In genomic region chr1:244970661-244971523, GRCh38 we compare ENCODE assay signal across 8 cellular contexts.
DNase-seq lines count a peak whose midpoint lies in the region; ATAC-seq and TF ChIP-seq lines count a peak whose summit lies in the region.

No MANE protein-coding gene starts in this region.

- peaks cover 1% of the 10 kb centered on the region for H3K36me3 Mint-ChIP-seq in T-helper 2 cell treated with Interferon-gamma antibody and Interleukin-4, amounts not matched to agents 5 μg/mL and 100 μg/mL, for 36 hours (ENCODE audit: low read depth)

- H3K36me3 ChIP-seq in ascending aorta, result no peaks in the 10 kb centered on the region

- DNase-seq in NCI-H187 treated with DMSO at 0.1 percent for 48 hours (lab: John Stamatoyannopoulos, UW) (peak; percentile 37), ascending aorta (ENCODE audit: low spot score in 2 of 2) (peak; percentile 69 to 95), hepatic stellate cell (ENCODE audit: low spot score) (peak; percentile 76), renal cortical epithelial cell (ENCODE audit: low read depth) (peak; percentile 81), 8988T (no peak)
- peak; percentile 89 for DNase-seq in T-helper 2 cell treated with Interferon-gamma antibody and Interleukin-4, amounts not matched to agents 5 μg/mL and 100 μg/mL, for 36 hours (ENCODE audit: low spot score)

- H3K27me3 ChIP-seq in ascending aorta, result no peaks in the 10 kb centered on the region

- peak overlapping the region; percentile 99 for H3K27ac ChIP-seq in ascending aorta

- H3K4me3 Mint-ChIP-seq in T-helper 2 cell treated with Interferon-gamma antibody and Interleukin-4, amounts not matched to agents 5 μg/mL and 100 μg/mL, for 36 hours, result peak overlapping the region; percentile 90

- peaks cover 14% of the 10 kb centered on the region for H3K4me1 Mint-ChIP-seq in T-helper 2 cell treated with Interferon-gamma antibody and Interleukin-4, amounts not matched to agents 5 μg/mL and 100 μg/mL, for 36 hours (ENCODE audit: low read depth)

- peak; percentile 46 to 78 (median 69) for TF ChIP-seq CTCF in ascending aorta (IDR thresholded peaks at IDR 0.05)

- peak overlapping the region; percentile 91 for H3K27ac Mint-ChIP-seq in T-helper 2 cell treated with Interferon-gamma antibody and Interleukin-4, amounts not matched to agents 5 μg/mL and 100 μg/mL, for 36 hours

- ATAC-seq in GM18505 (IDR thresholded peaks at IDR 0.05; ENCODE audit: unreplicated experiment) (peak; percentile 75), HG02973 (IDR thresholded peaks at IDR 0.05; ENCODE audit: unreplicated experiment) (peak; percentile 60)

- TF ChIP-seq POLR2A in GM18505 (IDR thresholded peaks at IDR 0.05; ENCODE audit: borderline replicate concordance, extremely low read depth, insufficient read depth, insufficient read length), result peak; percentile 80

- no peaks in the 10 kb centered on the region for H3K9me3 Mint-ChIP-seq in T-helper 2 cell treated with Interferon-gamma antibody and Interleukin-4, amounts not matched to agents 5 μg/mL and 100 μg/mL, for 36 hours

- peak overlapping the region; percentile 73 to 80 for H3K4me3 ChIP-seq in ascending aorta

- peaks cover 0 to 9% of the 10 kb centered on the region in 2 donors for H3K4me1 ChIP-seq in ascending aorta

- no peaks in the 10 kb centered on the region for H3K9me3 ChIP-seq in ascending aorta

- intact Hi-C loops in ascending aorta (cut with DNase I), result loop anchor here (1.0 to 5.0 kb wide), 8 partner anchors 71 to 1714 kb away; partner anchors contain the start of genes CEP170, COX20, HNRNPU and SDCCAG8

- H3K27me3 Mint-ChIP-seq in T-helper 2 cell treated with Interferon-gamma antibody and Interleukin-4, amounts not matched to agents 5 μg/mL and 100 μg/mL, for 36 hours (ENCODE audit: low read depth), result peaks cover 3% of the 10 kb centered on the region
